ENCODE assay signal across 9 cellular contexts in the genomic region with DNA sequence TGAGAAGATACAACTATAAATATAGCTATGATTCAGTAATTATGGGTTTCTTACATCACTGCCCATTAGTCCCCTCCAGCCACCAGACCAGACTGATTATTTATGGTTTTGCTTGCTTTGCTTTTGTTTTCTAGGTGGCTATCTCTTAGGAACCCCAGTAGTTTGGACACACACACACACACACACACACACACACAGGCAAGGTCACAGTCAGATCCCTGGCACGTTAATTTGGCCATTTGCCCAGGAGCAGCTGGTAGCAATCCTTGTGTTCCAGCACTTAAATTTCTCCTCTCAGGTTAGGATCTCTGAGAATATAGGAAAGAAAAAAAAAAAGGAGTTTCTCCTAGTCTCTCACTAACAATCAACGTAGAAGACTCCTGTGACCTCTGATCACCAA.
DNase-seq lines count a peak whose midpoint lies in the region; ATAC-seq, FAIRE-seq and TF ChIP-seq lines count a peak whose summit lies in the region.
"Had no signal": no experiment of that assay in that cellular context is flagged by ENCODE, and none has a peak within 500 bp of the region (broad histone marks: within the 10 kb centered on the region; RNA-seq: fewer than 3 reads in every experiment).

No MANE protein-coding gene starts in this region.

- 3 to 7% methylated on average over 2 of the region's 2 CpGs for WGBS in pancreas, 2 donors

- H3K36me3 ChIP-seq in pancreas, result no peaks in the 10 kb centered on the region

- H3K4me1 ChIP-seq in pancreas, result peaks cover 0 to 6% (median 3%) of the 10 kb centered on the region in 3 donors

- H3K9me3 ChIP-seq in pancreas, result no peaks in the 10 kb centered on the region

- peak; percentile 88 to 98 (median 93) for ATAC-seq in pancreas
- ATAC-seq in HG03045 (IDR thresholded peaks at IDR 0.05; ENCODE audit: unreplicated experiment), result no peak

- no peaks in the 10 kb centered on the region for H3K27me3 Mint-ChIP-seq in T-helper 2 cell treated with Interferon-gamma antibody and Interleukin-4, amounts not matched to agents 5 μg/mL and 100 μg/mL, for 36 hours (ENCODE audit: low read depth)

- peaks cover 8% of the 10 kb centered on the region for H3K36me3 Mint-ChIP-seq in T-helper 2 cell treated with Interferon-gamma antibody and Interleukin-4, amounts not matched to agents 5 μg/mL and 100 μg/mL, for 36 hours (ENCODE audit: low read depth)

- H3K27me3 ChIP-seq in pancreas, result no peaks in the 10 kb centered on the region

- TF ChIP-seq CTCF in epithelial cell of esophagus (IDR thresholded peaks at IDR 0.05; ENCODE audit: insufficient read depth, low read depth, low read length, missing control alignments), result no peak
- no peak for TF ChIP-seq CTCF in pancreas (IDR thresholded peaks at IDR 0.05)

- intact Hi-C loops in pancreas (cut with DNase I), result no loop called here

- no peak overlapping the region for H3K4me3 Mint-ChIP-seq in T-helper 2 cell treated with Interferon-gamma antibody and Interleukin-4, amounts not matched to agents 5 μg/mL and 100 μg/mL, for 36 hours

- DNase-seq in HCEC 1CT, result peak; percentile 3
- DNase-seq in NCI-H2196 treated with DMSO at 0.1 percent for 48 hours (lab: John Stamatoyannopoulos, UW; ENCODE audit: unreplicated experiment), result peak; percentile 25
- peak; percentile 75 for DNase-seq in epithelial cell of esophagus (ENCODE audit: low read depth)
- peak; percentile 68 to 88 (median 86) for DNase-seq in pancreas
- no peak for DNase-seq in activated effector memory CD4-positive, alpha-beta T cell treated with Interleukin-2 at 50 U/mL for 16 hours
- DNase-seq in T-helper 2 cell treated with Interferon-gamma antibody and Interleukin-4, amounts not matched to agents 5 μg/mL and 100 μg/mL, for 36 hours (ENCODE audit: low spot score), result no peak
- DNase-seq: activated CD4-positive, CD25-positive, alpha-beta regulatory T cell; aorta had no signal

- H3K4me3 ChIP-seq in epithelial cell of esophagus (ENCODE audit: low read length) (no peak overlapping the region), pancreas (no peak overlapping the region)

- H3K27ac ChIP-seq in pancreas, result no peak overlapping the region

- H3K4me1 Mint-ChIP-seq in T-helper 2 cell treated with Interferon-gamma antibody and Interleukin-4, amounts not matched to agents 5 μg/mL and 100 μg/mL, for 36 hours (ENCODE audit: low read depth), result peaks cover 10% of the 10 kb centered on the region

- H3K9me3 Mint-ChIP-seq in T-helper 2 cell treated with Interferon-gamma antibody and Interleukin-4, amounts not matched to agents 5 μg/mL and 100 μg/mL, for 36 hours, result peaks cover 18% of the 10 kb centered on the region

- no peak overlapping the region for H3K27ac Mint-ChIP-seq in T-helper 2 cell treated with Interferon-gamma antibody and Interleukin-4, amounts not matched to agents 5 μg/mL and 100 μg/mL, for 36 hours

- no peak for FAIRE-seq in pancreas (lab: Jason Lieb, UNC)

Comparison
In these comparisons a context has a peak if more than half of its experiments do, and no peak if none do; other contexts are left out.
1. DNase-seq: peak in HCEC 1CT (single experiment), NCI-H2196 treated with DMSO at 0.1 percent for 48 hours (single experiment), epithelial cell of esophagus (single experiment) and pancreas (6 of 6); none in activated effector memory CD4-positive, alpha-beta T cell treated with Interleukin-2 at 50 U/mL for 16 hours (single experiment) and T-helper 2 cell treated with Interferon-gamma antibody and Interleukin-4, amounts not matched to agents 5 μg/mL and 100 μg/mL, for 36 hours (single experiment).